In the genomic region with DNA sequence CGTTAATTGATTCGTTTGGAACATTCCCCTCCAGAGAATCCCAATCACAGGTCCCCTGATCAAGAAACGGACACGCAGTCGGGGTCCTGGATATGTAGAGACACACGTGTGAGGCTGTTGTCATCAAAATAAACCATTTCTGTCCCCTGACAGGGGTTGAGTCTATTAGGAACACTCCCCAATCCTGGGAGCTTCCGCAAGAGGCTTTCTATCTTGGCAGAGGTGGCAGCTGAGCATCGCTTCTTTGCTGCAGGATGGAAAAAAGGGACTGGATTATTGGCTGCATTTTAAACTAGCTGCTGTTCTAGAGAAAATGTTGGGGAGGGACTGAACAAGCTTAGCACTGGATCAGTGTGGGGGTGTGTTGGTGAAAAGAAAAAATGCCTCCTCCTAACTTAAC, we compare ENCODE assay signal across 3 cellular contexts.
TF ChIP-seq lines count a peak whose summit lies in the region.

No MANE protein-coding gene starts in this region.

TF ChIP-seq in H1, 55 proteins besides CTCF, POLR2A, EP300 and RAD21:
- no peak for TF ChIP-seq CEBPB (IDR thresholded peaks at IDR 0.05; ENCODE audit: low read depth, low read length)
- TF ChIP-seq YY1 (IDR thresholded peaks at IDR 0.05; ENCODE audit: low read depth, low read length) = no peak
- TF ChIP-seq JUN (IDR thresholded peaks at IDR 0.05; ENCODE audit: low read depth, low read length) = no peak
- peak; percentile 30 for TF ChIP-seq EZH2 (IDR thresholded peaks at IDR 0.05; ENCODE audit: low read depth, low read length, severe bottlenecking)
- TF ChIP-seq NANOG (IDR thresholded peaks at IDR 0.05; ENCODE audit: insufficient read depth, low read depth, low read length, poor library complexity, severe bottlenecking) = no peak
- TF ChIP-seq TAF7 (optimal IDR thresholded peaks at IDR 0.05; ENCODE audit: borderline replicate concordance, low read depth, low read length) = no peak
- TF ChIP-seq RNF2 (IDR thresholded peaks at IDR 0.05; ENCODE audit: borderline replicate concordance, low read depth, low read length, missing control alignments, poor library complexity, severe bottlenecking) = no peak
- TF ChIP-seq TAF1 (IDR thresholded peaks at IDR 0.05; ENCODE audit: low read depth, low read length) = no peak

TF ChIP-seq in neural cell, 6 proteins besides CTCF, POLR2A, EP300 and RAD21:
- TF ChIP-seq POLR2AphosphoS5 (IDR thresholded peaks at IDR 0.05) = no peak
- TF ChIP-seq SMC3 (conservative IDR thresholded peaks at IDR 0.05; ENCODE audit: poor library complexity) = peak; percentile 43

TF ChIP-seq in SK-N-SH, 30 proteins besides CTCF, POLR2A, EP300 and RAD21:
- TF ChIP-seq TEAD4 (IDR thresholded peaks at IDR 0.05; ENCODE audit: borderline replicate concordance, insufficient read depth) (no peak), SMC3 (IDR thresholded peaks at IDR 0.05; ENCODE audit: low read depth, low read length) (no peak)
